13 cellular contexts compared by ENCODE assay signal in genomic region chr12:53454710-53455109, GRCh38. TPM values are rescaled to one million over a fixed set of nuclear protein-coding genes. Genes with fewer than 3 reads are reported as not detected.
DNase-seq lines count a peak whose midpoint lies in the region; ATAC-seq and TF ChIP-seq lines count a peak whose summit lies in the region.
"Had no signal": no experiment of that assay in that cellular context is flagged by ENCODE, and none has a peak within 500 bp of the region (broad histone marks: within the 10 kb centered on the region; RNA-seq: fewer than 3 reads in every experiment).

No MANE protein-coding gene starts in this region.

- peaks cover 44% of the 10 kb centered on the region for H3K4me1 Mint-ChIP-seq in activated CD4-positive, alpha-beta T cell treated with anti-CD3 and anti-CD28 coated beads, Interleukin-2, amount 10 ng/mL, durations not matched to agents 7 days and 5 days
- H3K4me1 Mint-ChIP-seq in progenitor cell of endocrine pancreas (ENCODE audit: low read depth) = peaks cover 29% of the 10 kb centered on the region

- H3K27ac Mint-ChIP-seq in activated CD4-positive, alpha-beta T cell treated with anti-CD3 and anti-CD28 coated beads, Interleukin-2, amount 10 ng/mL, durations not matched to agents 7 days and 5 days = no peak overlapping the region
- peak overlapping the region; percentile 92 for H3K27ac Mint-ChIP-seq in progenitor cell of endocrine pancreas

- peaks cover 54% of the 10 kb centered on the region for H3K36me3 ChIP-seq in Panc1 (ENCODE audit: control insufficient read depth, insufficient read depth, low read length)
- H3K36me3 ChIP-seq in endocrine pancreas (ENCODE audit: control insufficient read depth, insufficient read depth, low read length) = peaks cover 23% of the 10 kb centered on the region

- no peaks in the 10 kb centered on the region for H3K9me3 ChIP-seq in Panc1 (ENCODE audit: control insufficient read depth, insufficient read depth, low read depth, low read length)
- no peaks in the 10 kb centered on the region for H3K9me3 ChIP-seq in endocrine pancreas (ENCODE audit: control insufficient read depth, low read length)

- CTCF ChIA-PET in activated CD4-positive, alpha-beta T cell treated with anti-CD3 and anti-CD28 coated beads, Interleukin-2, amount 10 ng/mL, durations not matched to agents 7 days and 5 days (lab: Charles Lee) = interaction anchor here (0.8 to 1.0 kb wide), 4 partner anchors 22 to 54 kb away, joined by 3 to 4 read pairs (median 3); no protein-coding TSS in a partner anchor
- CTCF ChIA-PET in Panc1 (lab: Charles Lee) = interaction anchor here (0.6 kb wide), 1 partner anchor 22 kb away, joined by 3 read pairs; no protein-coding TSS in a partner anchor

- no peak overlapping the region; a peak in 1 of 4 replicates for H3K4me3 ChIP-seq in Panc1 (ENCODE audit: low read depth in 2 of 2, low read length in 2 of 2)
- H3K4me3 ChIP-seq in endocrine pancreas (ENCODE audit: control insufficient read depth, insufficient read depth, low read length) = peak overlapping the region; percentile 99

- DNase-seq in activated CD4-positive, alpha-beta T cell treated with anti-CD3 and anti-CD28 coated beads, Interleukin-2, amount 10 ng/mL, durations not matched to agents 7 days and 5 days = no peak
- DNase-seq in activated CD4-positive, alpha-beta T cell treated with anti-CD3 and anti-CD28 coated beads, Interleukin-2, amount 50 U/mL, for 48 hours = no peak
- DNase-seq in Panc1 (ENCODE audit: low read depth, low spot score) (no peak), progenitor cell of endocrine pancreas (ENCODE audit: low spot score, unreplicated experiment) (no peak)
- DNase-seq in stimulated activated CD4-positive, alpha-beta T cell treated with anti-CD3 and anti-CD28 coated beads, Interleukin-15, amount 100 ng/mL, for 24 hours = no peak
- DNase-seq: ACHN, NCI-H1694 treated with DMSO at 0.1 percent for 48 hours had no signal

- no peak overlapping the region for H3K9ac ChIP-seq in endocrine pancreas (ENCODE audit: control insufficient read depth, insufficient read depth, low read length)

- in situ Hi-C loops in Panc1 (cut with HindIII; ENCODE audit: low pct_unique_long_range_greater_than_20kb, low sequenced_read_pairs) = no loop called here

- no peak for ATAC-seq in Panc1
- ATAC-seq in GM19395 (IDR thresholded peaks at IDR 0.05; ENCODE audit: unreplicated experiment) = no peak
- no peak for ATAC-seq in GM21423 (IDR thresholded peaks at IDR 0.05; ENCODE audit: unreplicated experiment)
- ATAC-seq: Right ventricle myocardium inferior had no signal

- H3K27ac ChIP-seq in Panc1 (ENCODE audit: low read length) = peak overlapping the region; percentile 95; the same call in 1 of the 2 replicates

- BruUV-seq in Panc1 (replicated peaks; lab: Mats Ljungman, UMichigan) = no TSS peak

- intact Hi-C loops in Panc1 (cut with micrococcal nuclease; ENCODE audit: unreplicated experiment) = no loop called here

- TF ChIP-seq CTCF in Panc1 (IDR thresholded peaks at IDR 0.05) = no peak
- no peak for TF ChIP-seq CTCF in progenitor cell of endocrine pancreas (IDR thresholded peaks at IDR 0.05; ENCODE audit: unreplicated experiment)

- no peaks in the 10 kb centered on the region for H3K9me3 Mint-ChIP-seq in activated CD4-positive, alpha-beta T cell treated with anti-CD3 and anti-CD28 coated beads, Interleukin-2, amount 10 ng/mL, durations not matched to agents 7 days and 5 days
- H3K9me3 Mint-ChIP-seq in progenitor cell of endocrine pancreas (ENCODE audit: low read depth) = no peaks in the 10 kb centered on the region

- H3K4me1 ChIP-seq in Panc1 (ENCODE audit: control insufficient read depth, insufficient read depth, low read length) = peaks cover 22% of the 10 kb centered on the region
- H3K4me1 ChIP-seq in endocrine pancreas (ENCODE audit: control insufficient read depth, insufficient read depth, low read length) = peaks cover 19% of the 10 kb centered on the region

- H3K4me3 Mint-ChIP-seq in activated CD4-positive, alpha-beta T cell treated with anti-CD3 and anti-CD28 coated beads, Interleukin-2, amount 10 ng/mL, durations not matched to agents 7 days and 5 days = peak overlapping the region; percentile 100
- H3K4me3 Mint-ChIP-seq in progenitor cell of endocrine pancreas (ENCODE audit: low read depth) = peak overlapping the region; percentile 98

- H3K36me3 Mint-ChIP-seq in activated CD4-positive, alpha-beta T cell treated with anti-CD3 and anti-CD28 coated beads, Interleukin-2, amount 10 ng/mL, durations not matched to agents 7 days and 5 days (ENCODE audit: low read depth) = peaks cover 54% of the 10 kb centered on the region
- peaks cover 31% of the 10 kb centered on the region for H3K36me3 Mint-ChIP-seq in progenitor cell of endocrine pancreas (ENCODE audit: insufficient read depth)

- H3K27me3 ChIP-seq in Panc1 (ENCODE audit: control insufficient read depth, insufficient read depth, low read length) = no peaks in the 10 kb centered on the region
- no peaks in the 10 kb centered on the region for H3K27me3 ChIP-seq in endocrine pancreas (ENCODE audit: control insufficient read depth, insufficient read depth, low read length)

- H3K27me3 Mint-ChIP-seq in activated CD4-positive, alpha-beta T cell treated with anti-CD3 and anti-CD28 coated beads, Interleukin-2, amount 10 ng/mL, durations not matched to agents 7 days and 5 days = no peaks in the 10 kb centered on the region
- no peaks in the 10 kb centered on the region for H3K27me3 Mint-ChIP-seq in progenitor cell of endocrine pancreas

- POLR2A ChIA-PET in activated CD4-positive, alpha-beta T cell treated with anti-CD3 and anti-CD28 coated beads, Interleukin-2, amount 10 ng/mL, durations not matched to agents 7 days and 5 days (lab: Charles Lee) = no interaction called here
- POLR2A ChIA-PET in Panc1 (lab: Charles Lee) = no interaction called here

RNA-seq across cellular contexts. Expression of gene PCBP2, which starts 2.8 kb away (rescaled TPM):
- total RNA-seq in activated CD4-positive, alpha-beta T cell treated with anti-CD3 and anti-CD28 coated beads, Interleukin-2, amount 10 ng/mL, durations not matched to agents 7 days and 5 days = 100 to 1,000 TPM; 882 to 943 TPM
- total RNA-seq in Panc1 (2021; ENCODE audit: unreplicated experiment) (836 TPM), progenitor cell of endocrine pancreas (1,366 and 1,400 TPM in 2 replicates)
- 703 TPM for polyA plus RNA-seq in Panc1 (2012; ENCODE audit: insufficient read length)

RNA-seq across cellular contexts. Expression of gene PRR13, which starts 13.2 kb away (rescaled TPM):
- 100 to 1,000 TPM; 223 to 229 TPM for total RNA-seq in activated CD4-positive, alpha-beta T cell treated with anti-CD3 and anti-CD28 coated beads, Interleukin-2, amount 10 ng/mL, durations not matched to agents 7 days and 5 days
- total RNA-seq in Panc1 (2021; ENCODE audit: unreplicated experiment) (454 TPM), progenitor cell of endocrine pancreas (101 and 106 TPM in 2 replicates)
- 425 TPM for polyA plus RNA-seq in Panc1 (2012; ENCODE audit: insufficient read length)

RNA-seq across cellular contexts. Expression of gene AMHR2, which starts 31.1 kb away (rescaled TPM):
- not detected for total RNA-seq in activated CD4-positive, alpha-beta T cell treated with anti-CD3 and anti-CD28 coated beads, Interleukin-2, amount 10 ng/mL, durations not matched to agents 7 days and 5 days
- total RNA-seq in Panc1 (2021; ENCODE audit: unreplicated experiment) (0.13 TPM), progenitor cell of endocrine pancreas (35.1 and 35.7 TPM in 2 replicates)
- polyA plus RNA-seq in Panc1 (2012; ENCODE audit: insufficient read length) = not detected
- total RNA-seq: dermis blood vessel endothelial cell, renal cortical epithelial cell, Right ventricle myocardium inferior had no signal

RNA-seq across cellular contexts. Expression of gene MAP3K12, which starts 44.5 kb away (rescaled TPM):
- 10 to 100 TPM; 26.0 to 26.1 TPM for total RNA-seq in activated CD4-positive, alpha-beta T cell treated with anti-CD3 and anti-CD28 coated beads, Interleukin-2, amount 10 ng/mL, durations not matched to agents 7 days and 5 days
- total RNA-seq in Panc1 (2021; ENCODE audit: unreplicated experiment) = 32.2 TPM
- 43.9 TPM for polyA plus RNA-seq in Panc1 (2012; ENCODE audit: insufficient read length)
- total RNA-seq in progenitor cell of endocrine pancreas = 11.9 and 17.0 TPM in 2 replicates

RNA-seq across cellular contexts. Expression of gene TARBP2, which starts 46.4 kb away (rescaled TPM):
- total RNA-seq in activated CD4-positive, alpha-beta T cell treated with anti-CD3 and anti-CD28 coated beads, Interleukin-2, amount 10 ng/mL, durations not matched to agents 7 days and 5 days = 10 to 100 TPM; 32.6 to 35.9 TPM
- total RNA-seq in Panc1 (2021; ENCODE audit: unreplicated experiment) = 67.3 TPM
- 60.6 TPM for polyA plus RNA-seq in Panc1 (2012; ENCODE audit: insufficient read length)
- total RNA-seq in progenitor cell of endocrine pancreas = 60.2 and 61.5 TPM in 2 replicates

Comparison
In these comparisons a context has a peak if more than half of its experiments do, and no peak if none do; other contexts are left out.
1. RNA of gene AMHR2, which starts 31.1 kb away (total RNA-seq): 35.1 to 35.7 TPM in progenitor cell of endocrine pancreas; not detected in activated CD4-positive, alpha-beta T cell treated with anti-CD3 and anti-CD28 coated beads, Interleukin-2, amount 10 ng/mL, durations not matched to agents 7 days and 5 days and 0.13 TPM in Panc1 (single experiment); every median in the first group is over 10 times any median in the second.